In the genomic region with DNA sequence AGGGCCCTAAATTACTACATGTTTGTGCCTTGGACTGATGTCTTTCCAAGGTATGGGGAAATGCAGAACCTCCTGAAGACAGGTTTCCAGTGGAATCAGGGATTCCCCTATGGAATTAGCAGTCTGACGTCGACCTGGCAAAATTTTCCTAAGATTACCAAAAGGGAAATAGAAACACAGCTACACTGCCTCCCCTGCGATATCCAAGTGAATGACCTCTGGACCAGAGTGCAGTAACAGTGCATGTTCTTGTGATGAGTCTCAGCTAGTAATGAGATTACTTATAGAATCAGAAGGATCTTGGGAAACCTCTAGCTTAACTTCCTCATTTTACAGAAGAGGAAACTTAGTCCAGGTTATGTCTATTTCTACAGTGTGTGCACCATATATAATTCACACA, we compare ENCODE assay signal across 23 cellular contexts. TPM values are rescaled to one million over a fixed set of nuclear protein-coding genes. Genes with fewer than 3 reads are reported as not detected.
DNase-seq lines count a peak whose midpoint lies in the region; ATAC-seq, FAIRE-seq and TF ChIP-seq lines count a peak whose summit lies in the region.
"Had no signal": no experiment of that assay in that cellular context is flagged by ENCODE, and none has a peak within 500 bp of the region (broad histone marks: within the 10 kb centered on the region; RNA-seq: fewer than 3 reads in every experiment).

No MANE protein-coding gene starts in this region.

- H3K4me3 Mint-ChIP-seq in neural progenitor cell: no peak overlapping the region
- H3K4me3 Mint-ChIP-seq: H9 had no signal

- no peaks in the 10 kb centered on the region for H3K36me3 ChIP-seq in neural progenitor cell
- H3K36me3 ChIP-seq: MG63 had no signal

- no peaks in the 10 kb centered on the region for H3K36me3 Mint-ChIP-seq in neural progenitor cell

- peak overlapping the region; percentile 27 for H2AFZ ChIP-seq in neural progenitor cell (replicated peaks)

- FAIRE-seq in frontal cortex (lab: Jason Lieb, UNC): no peak
- FAIRE-seq: G401.6, HTR-8/SVneo, RCC 7860 had no signal

- no peak overlapping the region for H3K4me2 ChIP-seq in neural progenitor cell

- H3K9ac ChIP-seq in neural progenitor cell: no peak overlapping the region

- H3K79me2 ChIP-seq in neural progenitor cell (ENCODE audit: low read depth): no peaks in the 10 kb centered on the region

- H3K27me3 ChIP-seq in neural progenitor cell: no peaks in the 10 kb centered on the region

- H3K4me1 ChIP-seq in neural progenitor cell: no peaks in the 10 kb centered on the region

- no peak for TF ChIP-seq CTCF in neural progenitor cell (IDR thresholded peaks at IDR 0.05)
- TF ChIP-seq CTCF in GM10266 (IDR thresholded peaks at IDR 0.05; ENCODE audit: control insufficient read depth, insufficient read depth, low read depth, missing control alignments): no peak

- no peaks in the 10 kb centered on the region for H3K9me3 Mint-ChIP-seq in neural progenitor cell
- H3K9me3 Mint-ChIP-seq: H9 had no signal

- H4K20me1 ChIP-seq in neural progenitor cell (ENCODE audit: low read depth): no peaks in the 10 kb centered on the region

- no peak overlapping the region for H3K4me3 ChIP-seq in neural progenitor cell
- H3K4me3 ChIP-seq: MG63, SK-N-MC had no signal

- no peaks in the 10 kb centered on the region for H3K9me3 ChIP-seq in neural progenitor cell (ENCODE audit: low read depth)
- H3K9me3 ChIP-seq: MG63 had no signal

- in situ Hi-C loops in KBM-7 (cut with MboI; ENCODE audit: low pct_unique_long_range_greater_than_20kb, low sequenced_read_pairs): no loop called here

- no peak for ATAC-seq in HG03097 (IDR thresholded peaks at IDR 0.05; ENCODE audit: low FRiP score, unreplicated experiment)
- ATAC-seq: Right ventricle myocardium inferior had no signal

- H3K4me1 Mint-ChIP-seq in neural progenitor cell: no peaks in the 10 kb centered on the region
- H3K4me1 Mint-ChIP-seq: H9 had no signal

- no peak overlapping the region for H3K27ac ChIP-seq in neural progenitor cell
- H3K27ac ChIP-seq: HL-60, SK-N-MC had no signal

- DNase-seq in KBM-7 (peak; percentile 2), MV-4-11 (lab: John Stamatoyannopoulos, UW) (peak; percentile 36), SKM-1 treated with dmso at 0.1 percent for 144 hours (lab: John Stamatoyannopoulos, UW; ENCODE audit: unreplicated experiment) (peak; percentile 88), neural progenitor cell (ENCODE audit: low spot score) (no peak), GM10266 (ENCODE audit: extremely low spot score) (no peak), frontal cortex (ENCODE audit: low spot score in 2 of 2) (no peak)
- DNase-seq: COR-L47, H9, IMR-90, Karpas-422, MG63, NCI-H1417 treated with DMSO at 0.1 percent for 48 hours, NCI-H187 treated with DMSO at 0.1 percent for 48 hours, NCI-H2227 treated with DMSO at 0.1 percent for 48 hours, NCI-H510A treated with DMSO at 0.1 percent for 48 hours had no signal

- H3K27me3 Mint-ChIP-seq in neural progenitor cell (ENCODE audit: insufficient read depth, low read depth): peaks cover 4% of the 10 kb centered on the region

- H3F3A ChIP-seq in neural progenitor cell (ENCODE audit: low read depth): no peaks in the 10 kb centered on the region

- H3K27ac Mint-ChIP-seq in neural progenitor cell: no peak overlapping the region
- H3K27ac Mint-ChIP-seq: H9 had no signal

RNA-seq across cellular contexts. Expression of a gene that starts 21.3 kb away (rescaled TPM):
- total RNA-seq in neural progenitor cell (ENCODE audit: low replicate concordance) (0.77 and 1.3 TPM in 2 replicates), frontal cortex (2.4 TPM)
- total RNA-seq: IMR-90; T-helper 1 cell treated with Interleukin-12 subunit alpha and Interleukin-12 subunit beta and Interleukin-4 antibody, amounts not matched to agents 30 ng/mL and 1 ng/mL, for 36 hours had no signal

Comparison
In these comparisons a context has a peak if more than half of its experiments do, and no peak if none do; other contexts are left out.
1. DNase-seq: peak in KBM-7 (single experiment), MV-4-11 (single experiment) and SKM-1 treated with dmso at 0.1 percent for 144 hours (single experiment); none in neural progenitor cell (single experiment), GM10266 (single experiment) and frontal cortex (0 of 2).